1 cellular context compared by ENCODE assay signal in genomic region chr1:84665703-84666317, GRCh38.
TF ChIP-seq lines count a peak whose summit lies in the region.

No MANE protein-coding gene starts in this region.

TF ChIP-seq in K562, 482 proteins besides CTCF, POLR2A, EP300 and RAD21:
- TF ChIP-seq, protein P1, sequence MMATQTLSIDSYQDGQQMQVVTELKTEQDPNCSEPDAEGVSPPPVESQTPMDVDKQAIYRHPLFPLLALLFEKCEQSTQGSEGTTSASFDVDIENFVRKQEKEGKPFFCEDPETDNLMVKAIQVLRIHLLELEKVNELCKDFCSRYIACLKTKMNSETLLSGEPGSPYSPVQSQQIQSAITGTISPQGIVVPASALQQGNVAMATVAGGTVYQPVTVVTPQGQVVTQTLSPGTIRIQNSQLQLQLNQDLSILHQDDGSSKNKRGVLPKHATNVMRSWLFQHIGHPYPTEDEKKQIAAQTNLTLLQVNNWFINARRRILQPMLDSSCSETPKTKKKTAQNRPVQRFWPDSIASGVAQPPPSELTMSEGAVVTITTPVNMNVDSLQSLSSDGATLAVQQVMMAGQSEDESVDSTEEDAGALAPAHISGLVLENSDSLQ (IDR thresholded peaks at IDR 0.05) = no peak
- TF ChIP-seq CEBPG (CRISPR knock-in tag; IDR thresholded peaks at IDR 0.05) (no peak), CEBPG (tag; conservative IDR thresholded peaks at IDR 0.05 in 1 of 2, IDR thresholded peaks at IDR 0.05 in 1 of 2) (peak in 1 of 2 experiments; percentile 58; a peak in 2 of 4 replicates)
